Comparison of ENCODE assay signal across 11 cellular contexts in the genomic region with DNA sequence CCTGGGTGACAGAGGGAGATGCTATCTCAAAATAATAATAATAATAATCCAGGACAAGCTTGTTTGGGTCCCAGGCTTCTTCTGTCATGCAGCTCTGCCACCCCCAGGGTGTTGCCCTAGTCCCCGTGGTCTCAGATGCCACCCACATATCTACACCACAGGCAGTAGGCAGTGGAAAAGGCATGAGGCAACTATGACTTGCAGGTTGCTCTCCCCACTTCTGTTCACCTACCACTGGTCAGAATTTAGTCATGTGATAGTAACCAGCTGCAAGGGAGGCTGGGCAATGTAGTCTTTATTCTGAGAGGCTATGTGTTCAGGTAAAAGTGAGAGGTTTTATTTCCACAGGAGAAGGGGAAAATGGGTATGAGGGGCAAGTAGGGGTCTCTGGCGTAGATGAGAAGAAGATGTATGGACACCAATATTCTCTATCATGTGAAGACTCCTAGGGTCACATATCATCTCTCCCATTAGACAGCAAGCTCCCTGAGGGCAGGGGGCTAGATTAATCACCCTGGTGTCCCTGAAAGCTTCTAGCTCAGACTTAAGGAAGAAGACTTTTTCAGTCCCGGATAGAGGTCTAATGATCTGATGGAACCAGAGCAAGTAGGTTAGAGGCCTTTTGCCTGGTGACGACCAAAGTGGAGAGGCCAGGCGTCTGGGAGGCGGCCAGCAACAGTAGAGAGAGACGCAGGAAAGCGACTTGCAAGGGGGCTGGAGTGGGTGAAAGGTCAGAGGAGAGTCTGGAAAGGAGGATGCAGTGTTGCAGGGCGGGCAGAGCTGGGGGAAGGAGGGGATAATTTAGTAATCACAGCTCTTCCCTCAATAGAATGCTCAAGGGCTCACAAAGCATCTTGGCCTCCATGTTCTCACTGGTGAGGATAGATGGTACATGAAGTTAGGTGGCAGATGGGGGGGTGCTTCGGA. TPM values are rescaled to one million over a fixed set of nuclear protein-coding genes. Genes with fewer than 3 reads are reported as not detected.
DNase-seq lines count a peak whose midpoint lies in the region; ATAC-seq, FAIRE-seq and TF ChIP-seq lines count a peak whose summit lies in the region.
"Had no signal": no experiment of that assay in that cellular context is flagged by ENCODE, and none has a peak within 500 bp of the region (broad histone marks: within the 10 kb centered on the region; RNA-seq: fewer than 3 reads in every experiment).

No MANE protein-coding gene starts in this region.

- no peak overlapping the region for H3K4me3 Mint-ChIP-seq in type B pancreatic cell
- H3K4me3 Mint-ChIP-seq: activated B cell treated with CpG ODN at 0.5 μM for 24 hours, nephron progenitor cell had no signal

- no peaks in the 10 kb centered on the region for H3K4me1 ChIP-seq in gastrocnemius medialis

- in situ Hi-C loops in gastrocnemius medialis (cut with MboI; ENCODE audit: low sequenced_read_pairs in 4 of 4): no loop called here

- no peak for TF ChIP-seq CTCF in bronchial epithelial cell (IDR thresholded peaks at IDR 0.05; ENCODE audit: insufficient read depth, low read length, severe bottlenecking)
- no peak for TF ChIP-seq CTCF in GM20000 (IDR thresholded peaks at IDR 0.05; ENCODE audit: extremely low read depth, missing control alignments)
- TF ChIP-seq CTCF in type B pancreatic cell (conservative IDR thresholded peaks at IDR 0.05): no peak
- TF ChIP-seq CTCF in gastrocnemius medialis (IDR thresholded peaks at IDR 0.05 in 4 of 5, conservative IDR thresholded peaks at IDR 0.05 in 1 of 5): no peak

- H3K27ac Mint-ChIP-seq in type B pancreatic cell: no peak overlapping the region
- H3K27ac Mint-ChIP-seq: activated B cell treated with CpG ODN at 0.5 μM for 24 hours, nephron progenitor cell had no signal

- no peaks in the 10 kb centered on the region for H3K4me1 Mint-ChIP-seq in type B pancreatic cell (ENCODE audit: unreplicated experiment)

- TF ChIP-seq POLR2A in gastrocnemius medialis (IDR thresholded peaks at IDR 0.05): no peak

- no peaks in the 10 kb centered on the region for H3K36me3 ChIP-seq in bronchial epithelial cell (ENCODE audit: control insufficient read depth, insufficient read depth, low read length)
- H3K36me3 ChIP-seq in gastrocnemius medialis: no peaks in the 10 kb centered on the region

- no peaks in the 10 kb centered on the region for H3K27me3 ChIP-seq in bronchial epithelial cell (ENCODE audit: control insufficient read depth, insufficient read depth, low read length)
- no peaks in the 10 kb centered on the region for H3K27me3 ChIP-seq in gastrocnemius medialis

- H3K36me3 Mint-ChIP-seq in type B pancreatic cell: no peaks in the 10 kb centered on the region

- no peaks in the 10 kb centered on the region for H3K9me3 ChIP-seq in gastrocnemius medialis

- peak; percentile 24 for DNase-seq in stimulated activated CD4-positive, alpha-beta T cell treated with anti-CD3 and anti-CD28 coated beads, Interleukin-4, amount 100 ng/mL, for 24 hours
- no peak for DNase-seq in stimulated activated CD4-positive, alpha-beta T cell treated with anti-CD3 and anti-CD28 coated beads, Interleukin-12 subunit alpha, Interleukin-12 subunit beta, amount 100 ng/mL, for 4 hours
- peak; percentile 50 for DNase-seq in NCI-H2227 (lab: John Stamatoyannopoulos, UW; ENCODE audit: unreplicated experiment)
- DNase-seq in bronchial epithelial cell (ENCODE audit: low read depth): peak; percentile 64
- no peak for DNase-seq in GM20000 (ENCODE audit: low spot score)
- DNase-seq in type B pancreatic cell (ENCODE audit: extremely low spot score, unreplicated experiment): no peak
- DNase-seq in gastrocnemius medialis: no peak
- DNase-seq: activated B cell treated with CpG ODN at 0.5 μM for 24 hours, NCI-H510A treated with DMSO at 0.1 percent for 48 hours, nephron progenitor cell had no signal

- ATAC-seq in GM21367 (IDR thresholded peaks at IDR 0.05; ENCODE audit: unreplicated experiment) (no peak), gastrocnemius medialis (no peak)

- H3K9me3 Mint-ChIP-seq in type B pancreatic cell: no peaks in the 10 kb centered on the region
- H3K9me3 Mint-ChIP-seq: activated B cell treated with CpG ODN at 0.5 μM for 24 hours, nephron progenitor cell had no signal

- H3K27ac ChIP-seq in gastrocnemius medialis: no peak overlapping the region

- no peak for FAIRE-seq in bronchial epithelial cell (lab: Jason Lieb, UNC)

- intact Hi-C loops in gastrocnemius medialis (cut with DNase I; ENCODE audit: low total_unique reads): no loop called here

- peaks cover 16% of the 10 kb centered on the region for H3K27me3 Mint-ChIP-seq in type B pancreatic cell

- H3K4me3 ChIP-seq in bronchial epithelial cell (ENCODE audit: low read depth, low read length) (no peak overlapping the region), gastrocnemius medialis (no peak overlapping the region)

RNA-seq across cellular contexts. Expression of a gene that starts 25.5 kb away (rescaled TPM):
- total RNA-seq in bronchial epithelial cell (not detected in 2 replicates), type B pancreatic cell (ENCODE audit: low replicate concordance) (0.94 TPM in 1 of 2 replicates, not detected in the other), gastrocnemius medialis (10 to 100 TPM in 1 of 4 donors, 1 to 10 TPM in 3; 3.6 to 10.7 (median 4.1) TPM)
- total RNA-seq: activated B cell treated with CpG ODN at 0.5 μM for 24 hours had no signal

RNA-seq across cellular contexts. Expression of a gene that starts 41.0 kb away (rescaled TPM):
- total RNA-seq in bronchial epithelial cell (242 and 268 TPM in 2 replicates), type B pancreatic cell (ENCODE audit: low replicate concordance) (138 and 151 TPM in 2 replicates), gastrocnemius medialis (100 to 1,000 TPM; 108 to 180 (median 157) TPM)

Comparison
In these comparisons a context has a peak if more than half of its experiments do, and no peak if none do; other contexts are left out.
1. DNase-seq: peak in stimulated activated CD4-positive, alpha-beta T cell treated with anti-CD3 and anti-CD28 coated beads, Interleukin-4, amount 100 ng/mL, for 24 hours (single experiment), NCI-H2227 (single experiment) and bronchial epithelial cell (single experiment); none in stimulated activated CD4-positive, alpha-beta T cell treated with anti-CD3 and anti-CD28 coated beads, Interleukin-12 subunit alpha, Interleukin-12 subunit beta, amount 100 ng/mL, for 4 hours (single experiment), GM20000 (single experiment), type B pancreatic cell (single experiment) and gastrocnemius medialis (0 of 2).